ENCODE assay signal across 23 cellular contexts in genomic region chr6:160147146-160147536, GRCh38. TPM values are rescaled to one million over a fixed set of nuclear protein-coding genes. Genes with fewer than 3 reads are reported as not detected.
"Had no signal": no experiment of that assay in that cellular context is flagged by ENCODE, and none has a peak within 500 bp of the region (broad histone marks: within the 10 kb centered on the region; RNA-seq: fewer than 3 reads in every experiment).

No MANE protein-coding gene starts in this region.

- H3K4me1 ChIP-seq: adrenal gland, breast epithelium, colonic mucosa, right atrium auricular region, upper lobe of left lung had no signal

- H3K27ac Mint-ChIP-seq: activated CD8-positive, alpha-beta T cell treated with anti-CD3 and anti-CD28 coated beads, Interleukin-2, amount 10 ng/mL, durations not matched to agents 7 days and 5 days; activated naive CD4-positive, alpha-beta T cell treated with anti-CD3 and anti-CD28 coated beads, Interleukin-2, amount 50 U/mL, for 72 hours; naive thymus-derived CD4-positive, alpha-beta T cell; stimulated activated effector memory CD8-positive, alpha-beta T cell treated with anti-CD3 and anti-CD28 coated beads, Interleukin-12 subunit alpha, Interleukin-12 subunit beta, amount 100 ng/mL, for 72 hours had no signal

- H3K27me3 ChIP-seq: adrenal gland, breast epithelium, colonic mucosa, right atrium auricular region, stomach, upper lobe of left lung had no signal

- H3K36me3 ChIP-seq: adrenal gland, breast epithelium, colonic mucosa, right atrium auricular region, stomach, upper lobe of left lung had no signal

- ATAC-seq: activated CD8-positive, alpha-beta T cell treated with anti-CD3 and anti-CD28 coated beads, Interleukin-2, amount 10 ng/mL, durations not matched to agents 7 days and 5 days; activated naive CD4-positive, alpha-beta T cell treated with anti-CD3 and anti-CD28 coated beads, Interleukin-2, amount 50 U/mL, for 72 hours; naive thymus-derived CD4-positive, alpha-beta T cell; stimulated activated effector memory CD8-positive, alpha-beta T cell treated with anti-CD3 and anti-CD28 coated beads, Interleukin-12 subunit alpha, Interleukin-12 subunit beta, amount 100 ng/mL, for 72 hours had no signal

- H3K4me3 ChIP-seq: adrenal gland, breast epithelium, colonic mucosa, lung, right atrium auricular region, stomach, upper lobe of left lung had no signal

- H3K4me1 Mint-ChIP-seq: naive thymus-derived CD4-positive, alpha-beta T cell; neural crest cell had no signal

- FAIRE-seq: keratinocyte, TTC549 had no signal

- H3K36me3 Mint-ChIP-seq: stimulated activated effector memory CD8-positive, alpha-beta T cell treated with anti-CD3 and anti-CD28 coated beads, Interleukin-12 subunit alpha, Interleukin-12 subunit beta, amount 100 ng/mL, for 72 hours had no signal

- H3K4me3 Mint-ChIP-seq: activated CD8-positive, alpha-beta T cell treated with anti-CD3 and anti-CD28 coated beads, Interleukin-2, amount 10 ng/mL, durations not matched to agents 7 days and 5 days; naive thymus-derived CD4-positive, alpha-beta T cell; neural crest cell; stimulated activated effector memory CD8-positive, alpha-beta T cell treated with anti-CD3 and anti-CD28 coated beads, Interleukin-12 subunit alpha, Interleukin-12 subunit beta, amount 100 ng/mL, for 72 hours had no signal

- DNase-seq: activated CD4-positive, alpha-beta T cell treated with anti-CD3 and anti-CD28 coated beads for 1 hour; activated CD4-positive, alpha-beta T cell treated with anti-CD3 and anti-CD28 coated beads, Interleukin-2, amount 50 U/mL, for 1 hour; activated CD8-positive, alpha-beta T cell treated with anti-CD3 and anti-CD28 coated beads, Interleukin-2, amount 10 ng/mL, durations not matched to agents 7 days and 5 days; activated gamma-delta T cell treated with Interleukin-2 at 50 U/mL for 16 hours; activated T-cell treated with anti-CD3 and anti-CD28 coated beads, Interleukin-2, amount 50 U/mL, for 1 hour; adrenal gland; colonic mucosa; naive thymus-derived CD4-positive, alpha-beta T cell; occipital lobe; posterior cingulate gyrus; stimulated activated CD4-positive, alpha-beta T cell treated with anti-CD3 and anti-CD28 coated beads, Interleukin-1b, Interleukin-23, amount 100 ng/mL, for 48 hours; stomach; T-helper 1 cell; upper lobe of left lung had no signal

- H3K27ac ChIP-seq: adrenal gland, breast epithelium, colonic mucosa, right atrium auricular region, upper lobe of left lung had no signal

- H3K9me3 ChIP-seq: adrenal gland, breast epithelium, colonic mucosa, stomach, upper lobe of left lung had no signal

RNA-seq across cellular contexts. Expression of gene SLC22A1, which starts 25.5 kb away (rescaled TPM):
- total RNA-seq: right atrium auricular region, temporal lobe had no signal
- polyA plus RNA-seq: naive thymus-derived CD4-positive, alpha-beta T cell had no signal
